Comparison of ENCODE assay signal across 29 cellular contexts in genomic region chr12:107241421-107241820, GRCh38.
"Had no signal": no experiment of that assay in that cellular context is flagged by ENCODE, and none has a peak within 500 bp of the region (broad histone marks: within the 10 kb centered on the region; RNA-seq: fewer than 3 reads in every experiment).

No MANE protein-coding gene starts in this region.

- H3K36me3 ChIP-seq: breast epithelium, heart left ventricle, right atrium auricular region, suprapubic skin, tibial nerve, WERI-Rb-1 had no signal

- DNase-seq: activated CD4-positive, alpha-beta memory T cell treated with anti-CD3 and anti-CD28 coated beads for 36 hours; activated CD4-positive, alpha-beta T cell treated with anti-CD3 and anti-CD28 coated beads, Interleukin-2, amount 10 ng/mL, durations not matched to agents 24 days and 14 days; activated CD4-positive, CD25-positive, alpha-beta regulatory T cell treated with anti-CD3 and anti-CD28 coated beads, Interleukin-2, amount 50 U/mL, for 72 hours; activated CD8-positive, alpha-beta memory T cell treated with anti-CD3 and anti-CD28 coated beads, Interleukin-2, amount 50 U/mL, for 48 hours; activated gamma-delta T cell; activated naive CD4-positive, alpha-beta T cell treated with anti-CD3 and anti-CD28 coated beads, Interleukin-2, amount 10 ng/mL, durations not matched to agents 7 days and 5 days; activated naive CD8-positive, alpha-beta T cell treated with anti-CD3 and anti-CD28 coated beads, Interleukin-2, amount 10 ng/mL, durations not matched to agents 7 days and 5 days; activated T-cell treated with anti-CD3 and anti-CD28 coated beads, Interleukin-2, amount 50 U/mL, for 24 hours; amniotic stem cell; central memory CD4-positive, alpha-beta T cell; endodermal cell; foreskin fibroblast; heart left ventricle; immature natural killer cell; kidney; left colon; mammary epithelial cell; naive thymus-derived CD4-positive, alpha-beta T cell; stimulated activated CD4-positive, alpha-beta T cell treated with anti-CD3 and anti-CD28 coated beads, Interleukin-15, amount 100 ng/mL, for 24 hours; stimulated activated CD4-positive, alpha-beta T cell treated with anti-CD3 and anti-CD28 coated beads, Interleukin-2, amount 100 ng/mL, for 24 hours; stimulated activated naive CD4-positive, alpha-beta T cell; T1000; WERI-Rb-1 had no signal

- H3K9me3 ChIP-seq: breast epithelium, heart left ventricle, right atrium auricular region, suprapubic skin, tibial nerve had no signal

- H3K4me3 ChIP-seq: breast epithelium, heart left ventricle, right atrium auricular region, suprapubic skin, tibial nerve had no signal

- H3K4me1 ChIP-seq: breast epithelium, heart left ventricle, right atrium auricular region, tibial nerve had no signal

- H3K27ac ChIP-seq: breast epithelium, heart left ventricle, parathyroid adenoma, right atrium auricular region, suprapubic skin, tibial nerve, WERI-Rb-1 had no signal

- ATAC-seq: esophagus mucosa; heart left ventricle; left colon; naive thymus-derived CD4-positive, alpha-beta T cell had no signal

- H3K27me3 ChIP-seq: right atrium auricular region, tibial nerve had no signal
